8 cellular contexts compared by ENCODE assay signal in the genomic region with DNA sequence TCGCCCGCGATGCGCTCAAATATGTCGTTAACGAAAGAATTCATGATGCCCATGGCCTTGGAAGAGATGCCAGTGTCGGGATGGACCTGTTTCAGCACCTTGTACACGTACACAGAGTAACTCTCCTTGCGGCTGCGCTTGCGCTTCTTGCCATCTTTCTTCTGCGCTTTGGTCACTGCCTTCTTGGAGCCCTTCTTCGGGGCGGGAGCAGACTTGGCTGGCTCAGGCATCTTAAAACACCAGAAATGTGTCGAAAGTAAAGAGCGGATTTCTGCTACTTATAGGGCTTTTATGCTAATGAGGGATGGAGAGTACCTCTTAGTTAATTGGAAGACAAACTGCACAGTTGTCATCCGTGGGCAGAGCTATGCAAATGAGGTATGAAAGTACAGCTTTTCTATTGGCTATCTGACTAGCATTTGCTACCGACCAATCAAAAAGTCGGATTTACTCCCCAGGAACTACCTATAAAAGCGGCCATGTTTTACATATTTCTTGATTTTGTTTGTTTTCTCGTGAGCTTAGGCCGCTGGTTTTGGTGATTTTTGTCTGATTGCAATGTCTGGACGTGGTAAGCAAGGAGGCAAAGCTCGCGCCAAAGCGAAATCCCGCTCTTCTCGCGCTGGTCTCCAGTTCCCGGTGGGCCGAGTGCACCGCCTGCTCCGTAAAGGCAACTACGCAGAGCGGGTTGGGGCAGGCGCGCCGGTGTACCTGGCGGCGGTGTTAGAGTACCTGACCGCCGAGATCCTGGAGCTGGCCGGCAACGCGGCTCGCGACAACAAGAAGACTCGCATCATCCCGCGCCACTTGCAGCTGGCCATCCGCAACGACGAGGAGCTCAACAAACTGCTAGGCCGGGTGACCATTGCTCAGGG. TPM values are rescaled to one million over a fixed set of nuclear protein-coding genes. Genes with fewer than 3 reads are reported as not detected.
A peak's percentile ranks its signal among the peaks of the same experiment; 100 is the strongest.
DNase-seq lines count a peak whose midpoint lies in the region; ATAC-seq and TF ChIP-seq lines count a peak whose summit lies in the region.

No MANE protein-coding gene starts in this region.

- peak; percentile 76 for ATAC-seq in HG03378 (IDR thresholded peaks at IDR 0.05; ENCODE audit: unreplicated experiment)

- DNase-seq in AML-193 (lab: John Stamatoyannopoulos, UW): peak; percentile 100
- peak; percentile 99 for DNase-seq in NCI-H446 treated with DMSO at 0.1 percent for 48 hours (lab: John Stamatoyannopoulos, UW)
- peak; percentile 79 for DNase-seq in activated CD4-positive, CD25-positive, alpha-beta regulatory T cell treated with anti-CD3 and anti-CD28 coated beads, Interleukin-2, amount 50 U/mL, for 72 hours
- DNase-seq in cerebellum (ENCODE audit: low spot score): peak; percentile 96
- DNase-seq in islet precursor cell: peak; percentile 95
- DNase-seq in stimulated activated CD4-positive, alpha-beta T cell treated with anti-CD3 and anti-CD28 coated beads, Interleukin-12 subunit alpha, Interleukin-12 subunit beta, amount 100 ng/mL, for 4 hours: peak; percentile 50

- peak; percentile 93 for TF ChIP-seq POLR2A in GM19099 (IDR thresholded peaks at IDR 0.05; ENCODE audit: extremely low read depth, insufficient read length, low read depth)

RNA-seq across cellular contexts. Expression of gene HFE, which starts 36.7 kb away (rescaled TPM):
- 1.5 TPM for total RNA-seq in cerebellum

Comparison
In these comparisons a context has a peak if more than half of its experiments do, and no peak if none do; other contexts are left out.
1. Peak in every context shown above with its lines: DNase-seq and ATAC-seq.
2. DNase-seq: peak in every context shown above with its lines; median percentile 100 in AML-193; 99 in NCI-H446 treated with DMSO at 0.1 percent for 48 hours; 96 in cerebellum; 95 in islet precursor cell; 79 in activated CD4-positive, CD25-positive, alpha-beta regulatory T cell treated with anti-CD3 and anti-CD28 coated beads, Interleukin-2, amount 50 U/mL, for 72 hours; 50 in stimulated activated CD4-positive, alpha-beta T cell treated with anti-CD3 and anti-CD28 coated beads, Interleukin-12 subunit alpha, Interleukin-12 subunit beta, amount 100 ng/mL, for 4 hours.